22 cellular contexts compared by ENCODE assay signal in the genomic region with DNA sequence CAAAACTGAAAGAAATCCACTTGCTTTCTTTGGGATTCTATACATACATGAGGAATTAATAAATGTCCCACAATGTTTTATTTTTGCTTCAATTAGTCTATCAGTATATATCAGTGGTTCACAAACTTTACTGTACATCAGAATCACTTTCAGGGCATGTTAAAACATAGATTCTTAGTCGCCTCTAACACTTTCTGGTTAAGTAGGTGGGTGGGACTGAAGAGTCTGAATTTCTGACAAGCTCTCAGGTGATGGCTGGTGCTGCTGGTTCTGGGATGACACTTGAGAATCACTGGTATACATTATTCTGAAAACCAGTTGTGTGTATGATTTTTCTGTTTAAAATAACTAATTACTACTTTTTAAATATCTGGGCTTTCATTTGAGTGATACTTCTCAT.
"Had no signal": no experiment of that assay in that cellular context is flagged by ENCODE, and none has a peak within 500 bp of the region (broad histone marks: within the 10 kb centered on the region; RNA-seq: fewer than 3 reads in every experiment).

No MANE protein-coding gene starts in this region.

- H3K9me3 ChIP-seq: body of pancreas, heart right ventricle, sigmoid colon, transverse colon had no signal

- H3K27me3 ChIP-seq: body of pancreas, cardiac muscle cell, heart right ventricle, sigmoid colon, transverse colon had no signal

- H3K27ac ChIP-seq: body of pancreas, cardiac muscle cell, heart right ventricle, sigmoid colon, transverse colon had no signal

- H3K4me1 ChIP-seq: body of pancreas, heart right ventricle, sigmoid colon, transverse colon had no signal

- H3K36me3 ChIP-seq: cardiac muscle cell, heart right ventricle, sigmoid colon, transverse colon had no signal

- DNase-seq: activated CD4-positive, alpha-beta memory T cell treated with anti-CD3 and anti-CD28 coated beads for 36 hours; activated CD4-positive, alpha-beta T cell treated with anti-CD3 and anti-CD28 coated beads for 48 hours; activated gamma-delta T cell; activated naive CD4-positive, alpha-beta T cell treated with anti-CD3 and anti-CD28 coated beads, Interleukin-2, amount 50 U/mL, for 16 hours; activated naive CD8-positive, alpha-beta T cell treated with anti-CD3 and anti-CD28 coated beads, Interleukin-2, amount 50 U/mL, for 24 hours; anterior cingulate cortex; body of pancreas; effector CD8-positive, alpha-beta T cell; erythroblast; foreskin fibroblast; heart right ventricle; islet precursor cell; left cardiac atrium; midbrain; natural killer cell; retina; sigmoid colon; stimulated activated CD4-positive, alpha-beta T cell treated with anti-CD3 and anti-CD28 coated beads, Interleukin-15, amount 100 ng/mL, for 24 hours; transverse colon had no signal

- H3K4me3 ChIP-seq: body of pancreas, cardiac muscle cell, heart right ventricle, sigmoid colon, smooth muscle cell, transverse colon had no signal

- H3K4me2 ChIP-seq: smooth muscle cell had no signal

- ATAC-seq: activated naive CD8-positive, alpha-beta T cell treated with anti-CD3 and anti-CD28 coated beads, Interleukin-2, amount 50 U/mL, for 24 hours; body of pancreas; heart right ventricle; left cardiac atrium; natural killer cell; stimulated activated memory B cell treated with anti-CD40 and anti-IgM and Interleukin-4, amounts not matched to agents 10 μg/mL and 1 μg/mL and 100 μg/mL, for 72 hours had no signal
